Comparison of ENCODE assay signal across 24 cellular contexts in the genomic region with DNA sequence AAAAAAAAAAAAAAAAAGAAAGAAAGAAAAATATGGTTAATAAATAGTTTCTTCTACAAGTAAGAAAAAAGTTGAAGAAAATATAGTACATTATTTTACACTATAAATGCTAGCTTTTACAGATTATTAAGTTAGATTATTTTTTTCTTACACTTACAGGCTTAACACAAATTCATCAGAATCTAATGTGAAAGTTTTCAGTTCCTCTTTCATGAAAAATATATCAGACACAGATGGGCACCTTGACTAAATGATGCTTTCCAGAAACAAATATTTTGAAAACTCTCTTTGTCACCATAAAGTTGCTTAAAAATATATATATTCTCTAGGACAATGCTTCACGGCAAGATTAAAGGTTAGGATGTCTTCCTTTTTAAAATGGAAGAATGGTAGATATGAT.
A peak's percentile ranks its signal among the peaks of the same experiment; 100 is the strongest.
DNase-seq lines count a peak whose midpoint lies in the region; ATAC-seq, FAIRE-seq and TF ChIP-seq lines count a peak whose summit lies in the region.
"Had no signal": no experiment of that assay in that cellular context is flagged by ENCODE, and none has a peak within 500 bp of the region (broad histone marks: within the 10 kb centered on the region; RNA-seq: fewer than 3 reads in every experiment).

No MANE protein-coding gene starts in this region.

- in situ Hi-C loops in GM12878 (cut with MboI) (no loop called here), GM13977 (cut with MboI; ENCODE audit: low pct_unique_long_range_greater_than_20kb, low sequenced_read_pairs, unreplicated experiment) (no loop called here)

- no peak for FAIRE-seq in GM12878 (lab: Jason Lieb, UNC)
- FAIRE-seq: K562 had no signal

- SMC1A ChIA-PET in GM12878 (lab: Charles Lee; ENCODE audit: uncharacterized antibody, unreplicated experiment), result no interaction called here

- no peak for DNase-seq in GM12878 (ENCODE audit: low read depth, low spot score)
- no peak for DNase-seq in GM13977 (ENCODE audit: low spot score)
- no peak for DNase-seq in NCI-H510A treated with DMSO at 0.1 percent for 48 hours (lab: John Stamatoyannopoulos, UW)
- no peak for DNase-seq in activated naive CD4-positive, alpha-beta T cell treated with Interleukin-2 at 50 U/mL for 16 hours
- no peak for DNase-seq in HUDEP-2 (lab: John Stamatoyannopoulos, UW; ENCODE audit: unreplicated experiment in 76 of 76)
- DNase-seq: ACHN, AML-193, DMS79, HCEC 1CT, MV-4-11, NCI-H187, NCI-H2107, NCI-H524, PC-9, SIG-M5, T-cell had no signal

- RAD21 ChIA-PET in GM12878 (lab: Charles Lee; ENCODE audit: unreplicated experiment), result no interaction called here

- ATAC-seq in GM18867 (IDR thresholded peaks at IDR 0.05; ENCODE audit: unreplicated experiment) (peak; percentile 72), GM21515 (IDR thresholded peaks at IDR 0.05; ENCODE audit: unreplicated experiment) (peak; percentile 64), HG03159 (IDR thresholded peaks at IDR 0.05; ENCODE audit: unreplicated experiment) (peak; percentile 65), GM12878 (peak; percentile 74)
- ATAC-seq: GM23338, K562, SK-N-SH treated with all-trans-retinoic acid at 6 μM for 48 hours, T-cell had no signal

- no peaks in the 10 kb centered on the region for H3K4me1 ChIP-seq in GM12878 (ENCODE audit: control insufficient read depth, insufficient read depth, low read length)

- H3K27ac ChIP-seq in GM12878 (ENCODE audit: control insufficient read depth, insufficient read depth), result no peak overlapping the region
- H3K27ac ChIP-seq: C4-2B, PC-9, RWPE1 had no signal

- H2AFZ ChIP-seq in GM12878 (ENCODE audit: control insufficient read depth, low read depth, low read length), result no peak overlapping the region

- intact Hi-C loops in GM12878 (cut with micrococcal nuclease; ENCODE audit: unreplicated experiment), result no loop called here

- BruUV-seq in GM12878 (replicated peaks; lab: Mats Ljungman, UMichigan), result no TSS peak

- H3K27me3 ChIP-seq in GM12878 (replicated peaks in 1 of 2; ENCODE audit: control insufficient read depth in 2 of 2, insufficient read depth in 2 of 2, low read length in 1 of 2), result no peaks in the 10 kb centered on the region; a peak in 1 of 4 replicates

- H3K9me3 ChIP-seq in GM12878 (replicated peaks; ENCODE audit: control insufficient read depth, insufficient read depth, low read length), result no peaks in the 10 kb centered on the region

- H3K4me2 ChIP-seq in GM12878 (ENCODE audit: control insufficient read depth, insufficient read depth), result no peak overlapping the region
- H3K4me2 ChIP-seq: GM23338, PC-9 had no signal

- CTCF ChIA-PET in GM12878 (lab: Yijun Ruan, JAX), result no interaction called here

- TF ChIP-seq CTCF in GM12878 (IDR thresholded peaks at IDR 0.05 in 2 of 3, conservative IDR thresholded peaks at IDR 0.05 in 1 of 3; ENCODE audit: control insufficient read depth in 2 of 3, extremely low read depth in 1 of 3, insufficient read depth in 1 of 3, low read depth in 3 of 3, low read length in 3 of 3) (no peak), GM13977 (IDR thresholded peaks at IDR 0.05; ENCODE audit: extremely low read depth, insufficient read depth, missing control alignments) (no peak)

- no peak for TF ChIP-seq POLR2A in GM12878 (IDR thresholded peaks at IDR 0.05; ENCODE audit: low read depth, low read length)

- no peak for TF ChIP-seq EP300 in GM12878 (IDR thresholded peaks at IDR 0.05; ENCODE audit: borderline replicate concordance in 1 of 2, control insufficient read depth in 1 of 2, low read depth in 2 of 2, low read length in 2 of 2)

- no peaks in the 10 kb centered on the region for H3K36me3 ChIP-seq in GM12878 (ENCODE audit: control insufficient read depth in 2 of 2, insufficient read depth in 2 of 2, low read length in 1 of 2)

- H4K20me1 ChIP-seq in GM12878 (ENCODE audit: control insufficient read depth, insufficient read depth), result no peaks in the 10 kb centered on the region

- WGBS in GM12878 (ENCODE audit: insufficient coverage, insufficient replicate concordance, low lambda C conversion rate, missing lambda C conversion rate), result 29% methylated on average over 1 of the region's 1 CpG

- no peak for TF ChIP-seq RAD21 in GM12878 (IDR thresholded peaks at IDR 0.05; ENCODE audit: insufficient read depth, low read depth, low read length)

- H3K79me2 ChIP-seq in GM12878 (ENCODE audit: control insufficient read depth, insufficient read depth, low read length), result no peaks in the 10 kb centered on the region

- no peak overlapping the region for H3K4me3 ChIP-seq in GM12878
- H3K4me3 ChIP-seq: GM23338, K562, PC-9 had no signal

- POLR2A ChIA-PET in GM12878 (lab: Charles Lee), result interaction anchor here (0.6 kb wide), 2 partner anchors 88 to 206 kb away, joined by 3 to 4 read pairs; no protein-coding TSS in a partner anchor

- H3K9ac ChIP-seq in GM12878 (ENCODE audit: control insufficient read depth, insufficient read depth, low read length), result no peak overlapping the region

TF ChIP-seq in GM12878, 131 proteins besides CTCF, POLR2A, EP300 and RAD21:
- TF ChIP-seq SMC3 (IDR thresholded peaks at IDR 0.05; ENCODE audit: borderline replicate concordance, low read length) (no peak), CEBPB (IDR thresholded peaks at IDR 0.05; ENCODE audit: borderline replicate concordance in 1 of 2, low read depth in 2 of 2, low read length in 2 of 2) (no peak), SPI1 (IDR thresholded peaks at IDR 0.05; ENCODE audit: borderline replicate concordance, insufficient read depth, low read depth, low read length) (peak; percentile 66)
TF ChIP-seq in GM12878: peak in this region for 1.
